Comparison of ENCODE assay signal across 28 cellular contexts in the genomic region with DNA sequence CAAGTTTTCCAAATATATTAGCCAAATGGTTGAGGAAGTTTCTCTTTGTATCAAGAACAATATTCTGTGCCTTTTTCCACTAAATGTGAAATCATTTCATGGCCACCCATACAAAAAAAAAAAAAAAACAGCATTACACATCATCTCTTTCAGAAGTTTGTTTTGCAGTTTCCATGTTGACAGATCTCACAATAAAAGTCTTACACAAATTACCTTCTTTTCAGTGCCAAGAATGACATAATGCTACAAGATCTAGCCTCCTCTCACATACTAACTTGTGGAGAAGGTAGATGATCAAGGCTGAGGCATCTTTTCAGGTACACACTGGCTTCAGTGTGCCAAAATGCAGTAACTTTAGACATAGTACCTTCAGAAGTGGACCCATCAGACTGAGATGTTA. TPM values are rescaled to one million over a fixed set of nuclear protein-coding genes. Genes with fewer than 3 reads are reported as not detected.
A peak's percentile ranks its signal among the peaks of the same experiment; 100 is the strongest.
DNase-seq lines count a peak whose midpoint lies in the region; ATAC-seq, FAIRE-seq and TF ChIP-seq lines count a peak whose summit lies in the region.
"Had no signal": no experiment of that assay in that cellular context is flagged by ENCODE, and none has a peak within 500 bp of the region (broad histone marks: within the 10 kb centered on the region; RNA-seq: fewer than 3 reads in every experiment).

No MANE protein-coding gene starts in this region.

- H3K4me3 Mint-ChIP-seq in astrocyte (ENCODE audit: unreplicated experiment): no peak overlapping the region
- no peak overlapping the region for H3K4me3 Mint-ChIP-seq in stimulated activated memory B cell treated with anti-CD40 and anti-IgM and Interleukin-4, amounts not matched to agents 10 μg/mL and 1 μg/mL and 100 μg/mL, for 72 hours
- H3K4me3 Mint-ChIP-seq: activated CD4-positive, alpha-beta T cell treated with anti-CD3 and anti-CD28 coated beads, Interleukin-2, amount 10 ng/mL, durations not matched to agents 24 days and 14 days; activated CD8-positive, alpha-beta memory T cell treated with anti-CD3 and anti-CD28 coated beads, Interleukin-2, amount 10 ng/mL, durations not matched to agents 7 days and 5 days; activated naive CD4-positive, alpha-beta T cell treated with anti-CD3 and anti-CD28 coated beads, Interleukin-2, amount 50 U/mL, for 24 hours; brain; endodermal cell; IgD-negative memory B cell had no signal

- H3K9me3 Mint-ChIP-seq in astrocyte (ENCODE audit: unreplicated experiment): no peaks in the 10 kb centered on the region
- no peaks in the 10 kb centered on the region for H3K9me3 Mint-ChIP-seq in stimulated activated memory B cell treated with anti-CD40 and anti-IgM and Interleukin-4, amounts not matched to agents 10 μg/mL and 1 μg/mL and 100 μg/mL, for 72 hours
- H3K9me3 Mint-ChIP-seq: activated naive CD4-positive, alpha-beta T cell treated with anti-CD3 and anti-CD28 coated beads, Interleukin-2, amount 50 U/mL, for 24 hours; brain; endodermal cell; IgD-negative memory B cell had no signal

- no peaks in the 10 kb centered on the region for H3K27me3 Mint-ChIP-seq in astrocyte (ENCODE audit: low read depth, unreplicated experiment)
- no peaks in the 10 kb centered on the region for H3K27me3 Mint-ChIP-seq in stimulated activated memory B cell treated with anti-CD40 and anti-IgM and Interleukin-4, amounts not matched to agents 10 μg/mL and 1 μg/mL and 100 μg/mL, for 72 hours
- H3K27me3 Mint-ChIP-seq: activated CD4-positive, alpha-beta T cell treated with anti-CD3 and anti-CD28 coated beads, Interleukin-2, amount 10 ng/mL, durations not matched to agents 24 days and 14 days; activated CD8-positive, alpha-beta memory T cell treated with anti-CD3 and anti-CD28 coated beads, Interleukin-2, amount 10 ng/mL, durations not matched to agents 7 days and 5 days; activated naive CD4-positive, alpha-beta T cell treated with anti-CD3 and anti-CD28 coated beads, Interleukin-2, amount 50 U/mL, for 24 hours; brain; IgD-negative memory B cell had no signal

- H3K4me3 ChIP-seq in HEK293 (ENCODE audit: low read depth, low read length): no peak overlapping the region
- H3K4me3 ChIP-seq in astrocyte (ENCODE audit: insufficient read depth, low read depth, low read length): no peak overlapping the region
- H3K4me3 ChIP-seq in fibroblast of mammary gland (ENCODE audit: control insufficient read depth, low read depth, low read length): no peak overlapping the region
- no peak overlapping the region for H3K4me3 ChIP-seq in left ventricle myocardium inferior
- H3K4me3 ChIP-seq: colonic mucosa, lower lobe of right lung, PC-9, prostate gland, suprapubic skin had no signal

- no peak for FAIRE-seq in astrocyte (lab: Jason Lieb, UNC)
- FAIRE-seq: D721Med, urothelium cell line had no signal

- H3K9me3 ChIP-seq in HEK293 (ENCODE audit: control insufficient read depth, insufficient read depth, low read depth, low read length): no peaks in the 10 kb centered on the region
- no peaks in the 10 kb centered on the region for H3K9me3 ChIP-seq in astrocyte (ENCODE audit: insufficient read depth, low read depth, low read length)
- no peaks in the 10 kb centered on the region for H3K9me3 ChIP-seq in left ventricle myocardium inferior (replicated peaks)
- H3K9me3 ChIP-seq: colonic mucosa, lower lobe of right lung, prostate gland, suprapubic skin had no signal

- CTCF ChIA-PET in HEK293 (lab: Yijun Ruan, JAX): no interaction called here

- H3K36me3 ChIP-seq in HEK293 (ENCODE audit: control insufficient read depth in 2 of 2, insufficient read depth in 1 of 2, low read length in 2 of 2) (no peaks in the 10 kb centered on the region), astrocyte (ENCODE audit: insufficient read depth, low read length) (no peaks in the 10 kb centered on the region), left ventricle myocardium inferior (no peaks in the 10 kb centered on the region)
- H3K36me3 ChIP-seq: colonic mucosa, lower lobe of right lung, prostate gland, suprapubic skin had no signal

- H2AFZ ChIP-seq in astrocyte (ENCODE audit: low read depth, low read length): no peak overlapping the region
- H2AFZ ChIP-seq: PC-9 had no signal

- H3K36me3 Mint-ChIP-seq in astrocyte (ENCODE audit: low read depth, unreplicated experiment): no peaks in the 10 kb centered on the region
- no peaks in the 10 kb centered on the region for H3K36me3 Mint-ChIP-seq in stimulated activated memory B cell treated with anti-CD40 and anti-IgM and Interleukin-4, amounts not matched to agents 10 μg/mL and 1 μg/mL and 100 μg/mL, for 72 hours
- H3K36me3 Mint-ChIP-seq: activated CD8-positive, alpha-beta memory T cell treated with anti-CD3 and anti-CD28 coated beads, Interleukin-2, amount 10 ng/mL, durations not matched to agents 7 days and 5 days; activated naive CD4-positive, alpha-beta T cell treated with anti-CD3 and anti-CD28 coated beads, Interleukin-2, amount 50 U/mL, for 24 hours; brain had no signal

- intact Hi-C loops in left ventricle myocardium inferior (cut with micrococcal nuclease): no loop called here

- H3K27ac ChIP-seq in 22Rv1 (0 out of 2 replicates have a peak overlapping the region, but pooled peaks have one; percentile 10), HEK293 (ENCODE audit: extremely low read depth, low read depth, low read length) (no peak overlapping the region), astrocyte (ENCODE audit: low read depth, low read length) (no peak overlapping the region), left ventricle myocardium inferior (replicated peaks) (no peak overlapping the region)
- H3K27ac ChIP-seq: colonic mucosa, lower lobe of right lung, PC-9, prostate gland, suprapubic skin had no signal

- H4K20me1 ChIP-seq in astrocyte (ENCODE audit: insufficient read depth, low read length): peaks cover 8% of the 10 kb centered on the region

- DNase-seq in astrocyte (ENCODE audit: low read depth) (peak; percentile 8), fibroblast of mammary gland (ENCODE audit: low read depth) (peak; percentile 49), left ventricle myocardium inferior (no peak)
- DNase-seq in activated CD8-positive, alpha-beta memory T cell treated with anti-CD3 and anti-CD28 coated beads, Interleukin-2, amount 50 U/mL, for 48 hours: no peak
- DNase-seq: activated CD4-positive, alpha-beta T cell treated with anti-CD3 and anti-CD28 coated beads, Interleukin-2, amount 10 ng/mL, durations not matched to agents 24 days and 14 days; activated CD8-positive, alpha-beta memory T cell treated with anti-CD3 and anti-CD28 coated beads, Interleukin-2, amount 10 ng/mL, durations not matched to agents 7 days and 5 days; colonic mucosa; endodermal cell; foreskin fibroblast; H7; lower lobe of right lung; MM.1S; NCI-H1436; NCI-H2171; PC-9; stimulated activated CD4-positive, alpha-beta T cell treated with anti-CD3 and anti-CD28 coated beads, Interleukin-1b, Interleukin-23, amount 100 ng/mL, for 48 hours had no signal

- no peaks in the 10 kb centered on the region for H3K4me1 Mint-ChIP-seq in astrocyte (ENCODE audit: low read depth, unreplicated experiment)
- no peaks in the 10 kb centered on the region for H3K4me1 Mint-ChIP-seq in stimulated activated memory B cell treated with anti-CD40 and anti-IgM and Interleukin-4, amounts not matched to agents 10 μg/mL and 1 μg/mL and 100 μg/mL, for 72 hours
- H3K4me1 Mint-ChIP-seq: activated CD4-positive, alpha-beta T cell treated with anti-CD3 and anti-CD28 coated beads, Interleukin-2, amount 10 ng/mL, durations not matched to agents 24 days and 14 days; activated CD8-positive, alpha-beta memory T cell treated with anti-CD3 and anti-CD28 coated beads, Interleukin-2, amount 10 ng/mL, durations not matched to agents 7 days and 5 days; activated naive CD4-positive, alpha-beta T cell treated with anti-CD3 and anti-CD28 coated beads, Interleukin-2, amount 50 U/mL, for 24 hours had no signal

- peaks cover 6% of the 10 kb centered on the region for H3K79me2 ChIP-seq in astrocyte (ENCODE audit: insufficient read depth, low read length)

- H3K4me1 ChIP-seq in HEK293 (ENCODE audit: control insufficient read depth, insufficient read depth, low read length) (peaks cover 35% of the 10 kb centered on the region), astrocyte (ENCODE audit: insufficient read depth, low read length) (no peaks in the 10 kb centered on the region), left ventricle myocardium inferior (peaks cover 8% of the 10 kb centered on the region)
- H3K4me1 ChIP-seq: colonic mucosa, lower lobe of right lung, suprapubic skin had no signal

- TF ChIP-seq CTCF in 22Rv1 (IDR thresholded peaks at IDR 0.05) (no peak), HEK293 (tag by site-specific recombination; IDR thresholded peaks at IDR 0.05) (no peak), astrocyte (IDR thresholded peaks at IDR 0.05; ENCODE audit: insufficient read depth, low read depth, low read length) (no peak), fibroblast of mammary gland (conservative IDR thresholded peaks at IDR 0.05; ENCODE audit: control insufficient read depth, insufficient read depth, low read depth, low read length) (no peak), left ventricle myocardium inferior (IDR thresholded peaks at IDR 0.05; ENCODE audit: borderline replicate concordance) (no peak)

- no peak overlapping the region for H3K9ac ChIP-seq in astrocyte (ENCODE audit: low read length)

- no peak overlapping the region for H3K4me2 ChIP-seq in astrocyte (ENCODE audit: low read length)
- H3K4me2 ChIP-seq: PC-9 had no signal

- no peaks in the 10 kb centered on the region for H3K27me3 ChIP-seq in astrocyte (ENCODE audit: insufficient read depth, low read length)
- H3K27me3 ChIP-seq in left ventricle myocardium inferior (ENCODE audit: low read depth): no peaks in the 10 kb centered on the region
- H3K27me3 ChIP-seq: colonic mucosa, suprapubic skin had no signal

- ATAC-seq in GM18867 (IDR thresholded peaks at IDR 0.05; ENCODE audit: unreplicated experiment): no peak
- no peak for ATAC-seq in stimulated activated memory B cell treated with anti-CD40 and anti-IgM and Interleukin-4, amounts not matched to agents 10 μg/mL and 1 μg/mL and 100 μg/mL, for 72 hours
- ATAC-seq: activated CD8-positive, alpha-beta memory T cell treated with anti-CD3 and anti-CD28 coated beads, Interleukin-2, amount 10 ng/mL, durations not matched to agents 7 days and 5 days; lower lobe of right lung had no signal

- no peak overlapping the region for H3K27ac Mint-ChIP-seq in astrocyte (ENCODE audit: unreplicated experiment)
- H3K27ac Mint-ChIP-seq in stimulated activated memory B cell treated with anti-CD40 and anti-IgM and Interleukin-4, amounts not matched to agents 10 μg/mL and 1 μg/mL and 100 μg/mL, for 72 hours: no peak overlapping the region
- H3K27ac Mint-ChIP-seq: activated CD4-positive, alpha-beta T cell treated with anti-CD3 and anti-CD28 coated beads, Interleukin-2, amount 10 ng/mL, durations not matched to agents 24 days and 14 days; activated CD8-positive, alpha-beta memory T cell treated with anti-CD3 and anti-CD28 coated beads, Interleukin-2, amount 10 ng/mL, durations not matched to agents 7 days and 5 days; activated naive CD4-positive, alpha-beta T cell treated with anti-CD3 and anti-CD28 coated beads, Interleukin-2, amount 50 U/mL, for 24 hours; brain; endodermal cell; IgD-negative memory B cell had no signal

- POLR2A ChIA-PET in HEK293 (lab: Yijun Ruan, JAX): no interaction called here

RNA-seq across cellular contexts. Expression of gene PRKD1, which starts 35.3 kb away (rescaled TPM):
- total RNA-seq in astrocyte: 5.9 and 6.7 TPM in 2 replicates
- total RNA-seq in left ventricle myocardium inferior: 3.1 TPM
- total RNA-seq: activated CD4-positive, alpha-beta T cell treated with anti-CD3 and anti-CD28 coated beads, Interleukin-2, amount 10 ng/mL, durations not matched to agents 24 days and 14 days; activated CD8-positive, alpha-beta memory T cell treated with anti-CD3 and anti-CD28 coated beads, Interleukin-2, amount 10 ng/mL, durations not matched to agents 7 days and 5 days; T-helper 1 cell treated with Interleukin-12 subunit alpha and Interleukin-12 subunit beta and Interleukin-4 antibody, amounts not matched to agents 30 ng/mL and 1 ng/mL, for 36 hours had no signal

Comparison
In these comparisons a context has a peak if more than half of its experiments do, and no peak if none do; other contexts are left out.
1. DNase-seq: peak in astrocyte (single experiment) and fibroblast of mammary gland (single experiment); none in activated CD8-positive, alpha-beta memory T cell treated with anti-CD3 and anti-CD28 coated beads, Interleukin-2, amount 50 U/mL, for 48 hours (single experiment) and left ventricle myocardium inferior (single experiment).